In genomic region chr11:8056810-8057463, GRCh38 we compare ENCODE assay signal across 13 cellular contexts. TPM values are rescaled to one million over a fixed set of nuclear protein-coding genes. Genes with fewer than 3 reads are reported as not detected.
A peak's percentile ranks its signal among the peaks of the same experiment; 100 is the strongest.
DNase-seq lines count a peak whose midpoint lies in the region; ATAC-seq and TF ChIP-seq lines count a peak whose summit lies in the region.
"Had no signal": no experiment of that assay in that cellular context is flagged by ENCODE, and none has a peak within 500 bp of the region (broad histone marks: within the 10 kb centered on the region; RNA-seq: fewer than 3 reads in every experiment).

No MANE protein-coding gene starts in this region.

- 76 to 84% methylated on average over 12 of the region's 12 CpGs for WGBS in aorta, 2 donors

- H3K27me3 ChIP-seq in fibroblast of lung (ENCODE audit: control insufficient read depth, insufficient read depth, low read length) (no peaks in the 10 kb centered on the region), aorta (ENCODE audit: control insufficient read depth in 1 of 2, insufficient read depth in 2 of 2, low read length in 1 of 2) (no peaks in the 10 kb centered on the region)
- H3K27me3 ChIP-seq: ascending aorta had no signal

- ATAC-seq in Right ventricle myocardium inferior (peak; percentile 81), aorta (ENCODE audit: low FRiP score) (peak; percentile 71), GM18867 (IDR thresholded peaks at IDR 0.05; ENCODE audit: unreplicated experiment) (no peak), GM19467 (IDR thresholded peaks at IDR 0.05; ENCODE audit: unreplicated experiment) (no peak)

- H3K4me1 ChIP-seq in fibroblast of lung (ENCODE audit: control insufficient read depth, extremely low read depth, insufficient read depth, low read length) (peaks cover 3% of the 10 kb centered on the region), aorta (ENCODE audit: control insufficient read depth in 1 of 2, insufficient read depth in 2 of 2, low read length in 2 of 2) (no peaks in the 10 kb centered on the region)
- H3K4me1 ChIP-seq: ascending aorta had no signal

- no peak overlapping the region for H3K4me2 ChIP-seq in fibroblast of lung (ENCODE audit: extremely low read depth, insufficient read depth, low read length)

- DNase-seq in Right ventricle myocardium inferior (ENCODE audit: missing footprints) (peak; percentile 67), cardiac septum (ENCODE audit: low spot score) (no peak), fibroblast of lung (ENCODE audit: low read depth in 2 of 2) (peak; percentile 49 to 83), myocyte (ENCODE audit: low read depth) (peak; percentile 46), aorta (peak in 1 of 2 donors; percentile 70), T-helper 9 cell (no peak)
- DNase-seq: activated CD4-positive, alpha-beta T cell treated with anti-CD3 and anti-CD28 coated beads, Interleukin-2, amount 50 U/mL, for 1 hour; glutamatergic neuron; Kasumi-1; naive B cell had no signal

- intact Hi-C loops in Right ventricle myocardium inferior (cut with DNase I) (no loop called here), cardiac septum (cut with DNase I) (no loop called here), aorta (cut with DNase I) (no loop called here)

- H4K20me1 ChIP-seq in fibroblast of lung (ENCODE audit: control insufficient read depth, extremely low read depth, insufficient read depth, low read length), result no peaks in the 10 kb centered on the region

- H3K36me3 ChIP-seq in fibroblast of lung (ENCODE audit: control insufficient read depth, insufficient read depth, low read length) (no peaks in the 10 kb centered on the region), aorta (ENCODE audit: control insufficient read depth in 1 of 2, insufficient read depth in 2 of 2, low read length in 1 of 2) (no peaks in the 10 kb centered on the region)
- H3K36me3 ChIP-seq: ascending aorta had no signal

- TF ChIP-seq CTCF in fibroblast of lung (conservative IDR thresholded peaks at IDR 0.05 in 1 of 2, IDR thresholded peaks at IDR 0.05 in 1 of 2; ENCODE audit: low read depth in 1 of 2, low read length in 2 of 2), result no peak

- H3K9me3 ChIP-seq in fibroblast of lung (ENCODE audit: control insufficient read depth, insufficient read depth, low read depth, low read length), result no peaks in the 10 kb centered on the region
- H3K9me3 ChIP-seq in aorta (ENCODE audit: control insufficient read depth, low read length), result no peaks in the 10 kb centered on the region
- H3K9me3 ChIP-seq: ascending aorta had no signal

- H3K4me3 ChIP-seq in fibroblast of lung (replicated peaks in 1 of 4; ENCODE audit: control extremely low read depth in 1 of 4, insufficient read depth in 1 of 4, low read depth in 3 of 4, low read length in 4 of 4) (no peak overlapping the region), aorta (ENCODE audit: low read length in 2 of 2) (no peak overlapping the region)
- H3K4me3 ChIP-seq: ascending aorta had no signal

- H3K79me2 ChIP-seq in fibroblast of lung (ENCODE audit: control insufficient read depth, insufficient read depth, low read length), result no peaks in the 10 kb centered on the region

- H3K9ac ChIP-seq in fibroblast of lung (ENCODE audit: insufficient read depth, low read length), result no peak overlapping the region

- no peak overlapping the region for H2AFZ ChIP-seq in fibroblast of lung (ENCODE audit: low read length)

- H3K27ac ChIP-seq in fibroblast of lung (ENCODE audit: insufficient read depth, low read length), result no peak overlapping the region
- H3K27ac ChIP-seq in aorta (ENCODE audit: low read depth in 1 of 2, low read length in 2 of 2), result no peak overlapping the region

RNA-seq across cellular contexts. Expression of gene TUB, which starts 24.1 kb away (rescaled TPM):
- total RNA-seq in Right ventricle myocardium inferior (21.4 TPM), cardiac septum (12.2 TPM), fibroblast of lung (9.6 and 10.3 TPM in 2 replicates), myocyte (15.5 and 29.3 TPM in 2 replicates), aorta (10 to 100 TPM in 1 of 2 donors, 1 to 10 TPM in 1; 5.9 to 12.9 TPM)
- polyA plus RNA-seq in fibroblast of lung (5.7 and 10.4 TPM in 2 replicates), aorta (1 to 10 TPM; 1.5 to 4.0 TPM)
- polyA plus RNA-seq in fibroblast of lung (2012), result 3.6 and 6.5 TPM in 2 replicates
- polyA minus RNA-seq in fibroblast of lung (ENCODE audit: low replicate concordance), result 4.2 and 4.6 TPM in 2 replicates
- polyA plus RNA-seq in myocyte (2012), result 11.0 TPM

Comparison
In these comparisons a context has a peak if more than half of its experiments do, and no peak if none do; other contexts are left out.
1. DNase-seq: peak in Right ventricle myocardium inferior (single experiment), fibroblast of lung (2 of 2) and myocyte (single experiment); none in cardiac septum (single experiment) and T-helper 9 cell (single experiment).
2. ATAC-seq: peak in Right ventricle myocardium inferior (single experiment) and aorta (single experiment); none in GM18867 (single experiment) and GM19467 (single experiment).